Comparison of ENCODE assay signal across 8 cellular contexts in the genomic region with DNA sequence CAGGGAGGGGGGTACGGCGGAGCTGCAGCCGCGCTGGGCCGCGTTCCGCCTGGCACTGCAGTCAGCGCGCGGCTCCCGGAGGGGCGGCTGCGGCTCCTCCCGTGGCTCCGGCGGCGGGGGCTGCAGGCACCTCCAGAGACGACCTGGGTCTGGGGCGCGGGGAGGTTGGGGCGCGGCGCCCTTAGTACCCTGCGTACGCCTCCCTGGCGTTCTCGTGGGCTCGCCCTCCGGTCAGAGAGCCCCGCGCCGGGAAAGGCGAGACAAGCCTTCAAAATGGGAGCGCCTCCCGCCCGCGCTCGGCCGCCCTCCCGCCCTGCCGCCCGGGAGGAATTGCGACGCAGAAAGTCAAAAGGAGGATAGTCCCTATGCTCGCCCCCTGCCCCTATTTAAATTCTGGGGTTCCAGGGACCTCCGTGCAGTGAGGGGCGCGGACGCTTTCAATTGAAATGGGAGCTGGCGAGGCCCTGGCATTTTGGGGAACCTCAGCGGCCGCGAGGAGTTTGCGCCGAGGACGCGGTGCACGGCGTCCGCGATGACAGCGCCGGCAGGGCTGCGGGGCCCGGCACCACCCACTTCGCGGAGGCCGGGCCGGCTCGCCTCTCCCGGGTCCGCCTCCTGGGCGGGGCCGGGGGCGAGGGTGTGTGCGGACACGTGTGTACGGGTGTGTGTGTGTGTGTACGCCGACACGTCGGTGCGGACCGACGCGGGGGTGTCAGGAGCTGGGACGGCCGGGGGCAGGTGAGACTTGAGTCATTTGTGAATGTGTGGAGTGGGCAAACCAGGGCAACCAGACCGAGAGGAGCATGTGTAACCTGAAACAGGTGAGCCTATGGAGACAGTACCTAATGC. TPM values are rescaled to one million over a fixed set of nuclear protein-coding genes. Genes with fewer than 3 reads are reported as not detected.
DNase-seq lines count a peak whose midpoint lies in the region; ATAC-seq, FAIRE-seq and TF ChIP-seq lines count a peak whose summit lies in the region.

No MANE protein-coding gene starts in this region.

- no peak overlapping the region for H3K27ac ChIP-seq in DOHH2 (ENCODE audit: low read depth, low read length)
- H3K27ac ChIP-seq in HUES64 (ENCODE audit: low read depth, low read length), result no peak overlapping the region
- H3K27ac ChIP-seq in pancreas, result peak overlapping the region; percentile 85 to 93 (median 91)
- H3K27ac ChIP-seq in tibial artery, result peak overlapping the region; percentile 96 to 97

- H3K27me3 ChIP-seq in DOHH2 (ENCODE audit: control insufficient read depth, low read length), result no peaks in the 10 kb centered on the region
- peaks cover 38% of the 10 kb centered on the region for H3K27me3 ChIP-seq in HUES64 (ENCODE audit: insufficient read depth, low read length)
- H3K27me3 ChIP-seq in pancreas, result no peaks in the 10 kb centered on the region
- no peaks in the 10 kb centered on the region for H3K27me3 ChIP-seq in tibial artery

- peak overlapping the region; percentile 93 for H3K4me3 Mint-ChIP-seq in activated naive CD8-positive, alpha-beta T cell

- H3K36me3 ChIP-seq in DOHH2 (ENCODE audit: control insufficient read depth, low read length) (peaks cover 6% of the 10 kb centered on the region), HUES64 (ENCODE audit: insufficient read depth, low read length) (no peaks in the 10 kb centered on the region), pancreas (no peaks in the 10 kb centered on the region), tibial artery (peaks cover 0 to 19% (median 6%) of the 10 kb centered on the region in 3 donors)

- intact Hi-C loops in Right ventricle myocardium inferior (cut with DNase I), result loop anchor here (2.0 to 5.0 kb wide), 3 partner anchors 18 to 71 kb away; a partner anchor contains a TSS
- intact Hi-C loops in pancreas (cut with DNase I), result no loop called here
- intact Hi-C loops in tibial artery (cut with DNase I; ENCODE audit: low total_unique reads), result loop anchor here (5.0 kb wide), 1 partner anchor 71 kb away; a partner anchor contains a TSS

- no peaks in the 10 kb centered on the region for H3K9me2 ChIP-seq in DOHH2 (replicated peaks; ENCODE audit: control insufficient read depth, low read length)

- H3K79me2 ChIP-seq in DOHH2 (ENCODE audit: control insufficient read depth, low read length), result peaks cover 12% of the 10 kb centered on the region

- H3K9ac ChIP-seq in HUES64 (ENCODE audit: low read depth, low read length), result no peak overlapping the region

- no peaks in the 10 kb centered on the region for H3K9me3 Mint-ChIP-seq in activated naive CD8-positive, alpha-beta T cell (ENCODE audit: low read depth)

- ATAC-seq in GM21515 (IDR thresholded peaks at IDR 0.05; ENCODE audit: unreplicated experiment) (peak; percentile 85), SK-N-SH treated with all-trans-retinoic acid at 6 μM for 48 hours (peak; percentile 89), Right ventricle myocardium inferior (peak; percentile 92), pancreas (peak; percentile 90 to 96 (median 92))

- H3K9me3 ChIP-seq in DOHH2 (ENCODE audit: control insufficient read depth, insufficient read depth, low read length), result no peaks in the 10 kb centered on the region
- no peaks in the 10 kb centered on the region for H3K9me3 ChIP-seq in HUES64 (ENCODE audit: insufficient read depth, low read depth, low read length)
- no peaks in the 10 kb centered on the region for H3K9me3 ChIP-seq in pancreas
- no peaks in the 10 kb centered on the region for H3K9me3 ChIP-seq in tibial artery

- H3K4me1 ChIP-seq in DOHH2 (ENCODE audit: control insufficient read depth, low read length), result peaks cover 11% of the 10 kb centered on the region
- peaks cover 15% of the 10 kb centered on the region for H3K4me1 ChIP-seq in HUES64 (ENCODE audit: insufficient read depth, low read length)
- peaks cover 0 to 5% (median 4%) of the 10 kb centered on the region in 3 donors for H3K4me1 ChIP-seq in pancreas
- peaks cover 0 to 19% (median 6%) of the 10 kb centered on the region in 4 donors for H3K4me1 ChIP-seq in tibial artery

- H3K27me3 Mint-ChIP-seq in activated naive CD8-positive, alpha-beta T cell, result no peaks in the 10 kb centered on the region

- H3K4me3 ChIP-seq in DOHH2 (ENCODE audit: low read length) (peak overlapping the region; percentile 84), HUES64 (ENCODE audit: low read length) (peak overlapping the region; percentile 77), pancreas (peak overlapping the region; percentile 85 to 99 (median 93)), tibial artery (peak overlapping the region; percentile 74 to 82)

- DNase-seq in Right ventricle myocardium inferior (ENCODE audit: missing footprints), result peak; percentile 94
- peak; percentile 76 to 91 (median 84) for DNase-seq in pancreas
- DNase-seq in tibial artery, result peak; percentile 78 to 87

- FAIRE-seq in pancreas (lab: Jason Lieb, UNC), result no peak

- H3K36me3 Mint-ChIP-seq in activated naive CD8-positive, alpha-beta T cell, result peaks cover 4% of the 10 kb centered on the region

- peak overlapping the region; percentile 79 for H3K27ac Mint-ChIP-seq in activated naive CD8-positive, alpha-beta T cell

- H4K20me1 ChIP-seq in DOHH2 (ENCODE audit: control insufficient read depth, insufficient read depth, low read depth, low read length), result no peaks in the 10 kb centered on the region

- H3F3A ChIP-seq in DOHH2 (ENCODE audit: control insufficient read depth, insufficient read depth), result 0 out of 2 replicates have a peak, but pooled peaks cover 3% of the 10 kb centered on the region

- TF ChIP-seq CTCF in DOHH2 (IDR thresholded peaks at IDR 0.05; ENCODE audit: low read depth, low read length, poor library complexity, severe bottlenecking), result no peak
- TF ChIP-seq CTCF in pancreas (IDR thresholded peaks at IDR 0.05), result no peak
- no peak for TF ChIP-seq CTCF in tibial artery (IDR thresholded peaks at IDR 0.05)

- under 1% methylated on average over 89 of the region's 89 CpGs for WGBS in HUES64
- 0 to 1% methylated on average over 75 to 89 of the region's 89 CpGs for WGBS in pancreas, 2 donors

- peaks cover 52% of the 10 kb centered on the region for H3K4me1 Mint-ChIP-seq in activated naive CD8-positive, alpha-beta T cell (ENCODE audit: low read depth)

- H3K4me2 ChIP-seq in DOHH2 (ENCODE audit: low read length), result peak overlapping the region; percentile 84

TF ChIP-seq in SK-N-SH treated with all-trans-retinoic acid at 6 μM for 48 hours, 23 proteins besides CTCF, POLR2A, EP300 and RAD21:
- TF ChIP-seq TCF4 (CRISPR knock-in tag; IDR thresholded peaks at IDR 0.05; ENCODE audit: borderline replicate concordance) (no peak), BACH2 (CRISPR knock-in tag; IDR thresholded peaks at IDR 0.05; ENCODE audit: borderline replicate concordance) (no peak), ZNF565 (CRISPR knock-in tag; conservative IDR thresholded peaks at IDR 0.05; ENCODE audit: low read depth) (no peak), ESRRG (CRISPR knock-in tag; IDR thresholded peaks at IDR 0.05) (no peak)
TF ChIP-seq in SK-N-SH treated with all-trans-retinoic acid at 6 μM for 48 hours: peak in this region for 0.

RNA-seq across cellular contexts. Expression of a gene that starts 0.5 kb away (rescaled TPM):
- 2.0 TPM for polyA plus RNA-seq in HUES64 (2013, experiment 1 of 2)
- 3.0 TPM for polyA plus RNA-seq in HUES64 (2013, experiment 2 of 2)
- total RNA-seq in Right ventricle myocardium inferior (49.5 TPM), pancreas (10 to 100 TPM in 3 of 6 donors, 1 to 10 TPM in 3; 6.5 to 18.0 (median 9.9) TPM)
- 1 to 10 TPM; 2.7 to 7.3 TPM for polyA plus RNA-seq in pancreas

Comparison
In these comparisons a context has a peak if more than half of its experiments do, and no peak if none do; other contexts are left out.
1. H3K27ac ChIP-seq: peak in pancreas (4 of 4) and tibial artery (2 of 2); none in DOHH2 (single experiment) and HUES64 (single experiment).
2. intact Hi-C loops: an anchor here in Right ventricle myocardium inferior (2.0 to 5.0 kb wide) and tibial artery (5.0 kb wide); none called in pancreas.
3. Peak in every context shown above with its lines, with median percentiles within 50 percentile points of each other: H3K4me3 ChIP-seq, ATAC-seq and DNase-seq.